ENCODE assay signal across 1 cellular context in genomic region chr2:98805412-98806265, GRCh38.
TF ChIP-seq lines count a peak whose summit lies in the region.

No MANE protein-coding gene starts in this region.

TF ChIP-seq in HepG2, 621 proteins besides CTCF, POLR2A, EP300 and RAD21 (continued from another document):
- peak; percentile 98 for TF ChIP-seq ZNF687 (CRISPR knock-in tag; IDR thresholded peaks at IDR 0.05)
- 0 out of 2 replicates have a peak, but pooled peaks have one; percentile 11 for TF ChIP-seq MAZ (IDR thresholded peaks at IDR 0.05; ENCODE audit: borderline replicate concordance, low read depth, low read length)
- peak; percentile 38; the same call in 1 of the 2 replicates for TF ChIP-seq MAZ (CRISPR knock-in tag; IDR thresholded peaks at IDR 0.05; ENCODE audit: low read depth)
- TF ChIP-seq KLF15 (CRISPR knock-in tag; IDR thresholded peaks at IDR 0.05; ENCODE audit: borderline replicate concordance) = no peak
- TF ChIP-seq NR2F1 (CRISPR knock-in tag; IDR thresholded peaks at IDR 0.05) = no peak
- no peak for TF ChIP-seq ZBTB46 (CRISPR knock-in tag; IDR thresholded peaks at IDR 0.05; ENCODE audit: borderline replicate concordance)
- no peak for TF ChIP-seq PAWR (CRISPR knock-in tag; IDR thresholded peaks at IDR 0.05; ENCODE audit: borderline replicate concordance)
- peak; percentile 61; the same call in 1 of the 2 replicates for TF ChIP-seq SOX5 (CRISPR knock-in tag; IDR thresholded peaks at IDR 0.05; ENCODE audit: borderline replicate concordance)
- TF ChIP-seq BORCS8-MEF2B (CRISPR knock-in tag; IDR thresholded peaks at IDR 0.05) = peak; percentile 37; the same call in 1 of the 2 replicates
- peak; percentile 99 for TF ChIP-seq CEBPG (CRISPR knock-in tag; IDR thresholded peaks at IDR 0.05)
- TF ChIP-seq NRL (CRISPR knock-in tag; IDR thresholded peaks at IDR 0.05; ENCODE audit: borderline replicate concordance) = 0 out of 2 replicates have a peak, but pooled peaks have one; percentile 45
- no peak for TF ChIP-seq SRY (CRISPR knock-in tag; IDR thresholded peaks at IDR 0.05)
- TF ChIP-seq DNMT3B (CRISPR knock-in tag; conservative IDR thresholded peaks at IDR 0.05) = no peak
- peak; percentile 90 for TF ChIP-seq ZNF746 (CRISPR knock-in tag; IDR thresholded peaks at IDR 0.05)
- 0 out of 2 replicates have a peak, but pooled peaks have one; percentile 18 for TF ChIP-seq KDM2A (CRISPR knock-in tag; IDR thresholded peaks at IDR 0.05; ENCODE audit: borderline replicate concordance, low read depth)
- no peak for TF ChIP-seq ZNF562 (CRISPR knock-in tag; IDR thresholded peaks at IDR 0.05; ENCODE audit: borderline replicate concordance)
- TF ChIP-seq ETV5 (CRISPR knock-in tag; IDR thresholded peaks at IDR 0.05; ENCODE audit: borderline replicate concordance) = peak; percentile 98
- TF ChIP-seq, protein P1, sequence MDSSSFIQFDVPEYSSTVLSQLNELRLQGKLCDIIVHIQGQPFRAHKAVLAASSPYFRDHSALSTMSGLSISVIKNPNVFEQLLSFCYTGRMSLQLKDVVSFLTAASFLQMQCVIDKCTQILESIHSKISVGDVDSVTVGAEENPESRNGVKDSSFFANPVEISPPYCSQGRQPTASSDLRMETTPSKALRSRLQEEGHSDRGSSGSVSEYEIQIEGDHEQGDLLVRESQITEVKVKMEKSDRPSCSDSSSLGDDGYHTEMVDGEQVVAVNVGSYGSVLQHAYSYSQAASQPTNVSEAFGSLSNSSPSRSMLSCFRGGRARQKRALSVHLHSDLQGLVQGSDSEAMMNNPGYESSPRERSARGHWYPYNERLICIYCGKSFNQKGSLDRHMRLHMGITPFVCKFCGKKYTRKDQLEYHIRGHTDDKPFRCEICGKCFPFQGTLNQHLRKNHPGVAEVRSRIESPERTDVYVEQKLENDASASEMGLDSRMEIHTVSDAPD (CRISPR knock-in tag; IDR thresholded peaks at IDR 0.05) = 0 out of 2 replicates have a peak, but pooled peaks have one; percentile 31
- TF ChIP-seq SAP130 (CRISPR knock-in tag; IDR thresholded peaks at IDR 0.05; ENCODE audit: low read depth) = peak; percentile 65
- TF ChIP-seq HMG20A (CRISPR knock-in tag; IDR thresholded peaks at IDR 0.05; ENCODE audit: borderline replicate concordance) = 0 out of 2 replicates have a peak, but pooled peaks have one; percentile 36
- TF ChIP-seq SP1 (IDR thresholded peaks at IDR 0.05) = no peak
- no peak for TF ChIP-seq SP1 (CRISPR knock-in tag; IDR thresholded peaks at IDR 0.05)
- TF ChIP-seq SMAD9 (CRISPR knock-in tag; IDR thresholded peaks at IDR 0.05) = no peak
- no peak for TF ChIP-seq TSC22D2 (CRISPR knock-in tag; IDR thresholded peaks at IDR 0.05; ENCODE audit: borderline replicate concordance)
- peak; percentile 67; the same call in 1 of the 2 replicates for TF ChIP-seq ZNF768 (CRISPR knock-in tag; IDR thresholded peaks at IDR 0.05)
- TF ChIP-seq ZNF138 (CRISPR knock-in tag; IDR thresholded peaks at IDR 0.05; ENCODE audit: low read depth) = no peak
- TF ChIP-seq ZNF282 (IDR thresholded peaks at IDR 0.05; ENCODE audit: partially characterized antibody) = no peak
